Comparison of ENCODE assay signal across 9 cellular contexts in the genomic region with DNA sequence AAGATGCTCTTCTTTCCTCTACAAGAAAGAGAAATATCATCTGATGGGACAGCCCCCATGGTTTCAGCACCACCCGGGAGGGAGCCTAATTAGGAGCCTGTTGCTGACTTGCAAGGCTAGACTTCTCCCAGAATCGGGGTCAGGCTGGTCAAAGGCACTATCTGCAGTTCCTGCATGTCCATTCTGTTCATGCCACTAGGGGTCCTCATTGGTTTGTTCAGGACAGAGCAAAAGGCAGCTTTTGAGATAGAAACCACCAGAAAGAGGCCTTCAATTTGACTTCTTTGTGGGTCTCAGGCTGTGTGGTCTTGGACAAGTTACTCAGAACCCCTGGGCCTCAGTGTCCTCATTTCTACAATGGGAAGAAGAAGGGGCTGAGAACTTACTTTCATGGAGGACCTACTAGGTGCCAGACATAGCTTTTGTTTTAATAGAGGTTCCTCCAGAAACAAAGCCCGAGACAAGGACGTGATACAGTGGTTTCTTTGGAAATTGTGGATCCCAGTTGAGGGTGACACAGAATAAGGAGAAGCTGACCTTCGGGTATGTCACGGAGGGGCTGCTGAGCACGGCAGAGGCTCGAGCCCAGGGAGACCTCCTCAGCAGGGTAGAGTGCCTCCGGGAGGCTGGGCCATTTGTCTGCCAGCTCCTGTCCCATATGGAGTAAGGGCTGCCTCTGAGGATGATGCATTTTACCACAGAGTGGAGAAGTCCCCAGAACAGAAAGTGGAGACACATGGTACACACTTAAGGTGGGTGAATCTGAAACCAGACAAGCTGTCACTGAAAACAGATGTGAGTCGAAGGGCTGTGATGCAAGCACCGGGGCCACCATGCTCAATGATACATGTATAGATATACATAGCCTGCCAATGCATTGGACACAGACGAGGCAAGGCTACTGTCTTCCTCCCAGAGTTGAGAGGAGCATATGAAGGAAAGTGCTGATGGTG. TPM values are rescaled to one million over a fixed set of nuclear protein-coding genes. Genes with fewer than 3 reads are reported as not detected.
A peak's percentile ranks its signal among the peaks of the same experiment; 100 is the strongest.
DNase-seq lines count a peak whose midpoint lies in the region; ATAC-seq, FAIRE-seq and TF ChIP-seq lines count a peak whose summit lies in the region.
"Had no signal": no experiment of that assay in that cellular context is flagged by ENCODE, and none has a peak within 500 bp of the region (broad histone marks: within the 10 kb centered on the region; RNA-seq: fewer than 3 reads in every experiment).

No MANE protein-coding gene starts in this region.

- DNase-seq in Caki2 (ENCODE audit: low read depth) (peak; percentile 39), NCI-H2196 (lab: John Stamatoyannopoulos, UW; ENCODE audit: unreplicated experiment) (peak; percentile 50), astrocyte (ENCODE audit: low read depth) (peak; percentile 29), iris pigment epithelial cell (ENCODE audit: low read depth) (peak; percentile 16), omental fat pad (ENCODE audit: low spot score) (no peak)
- no peak for DNase-seq in activated T-helper 1 cell treated with anti-CD3 and anti-CD28 coated beads, Interleukin-12 subunit alpha, Interleukin-12 subunit beta, Interleukin-2, Interleukin-4 antibody, amounts not matched to agents 30 ng/mL and 10 ng/mL and 1 ng/mL, durations not matched to agents 14 hours and 24 hours and 36 hours (ENCODE audit: low spot score)

- H3K9me3 ChIP-seq in astrocyte (ENCODE audit: insufficient read depth, low read depth, low read length) = no peaks in the 10 kb centered on the region

- no peak overlapping the region for H3K4me2 ChIP-seq in astrocyte (ENCODE audit: low read length)

- H3K9me3 Mint-ChIP-seq in astrocyte (ENCODE audit: unreplicated experiment) = no peaks in the 10 kb centered on the region
- H3K9me3 Mint-ChIP-seq in activated T-helper 1 cell treated with anti-CD3 and anti-CD28 coated beads, Interleukin-12 subunit alpha, Interleukin-12 subunit beta, Interleukin-2, Interleukin-4 antibody, amounts not matched to agents 30 ng/mL and 10 ng/mL and 1 ng/mL, durations not matched to agents 14 hours and 24 hours and 36 hours = no peaks in the 10 kb centered on the region

- TF ChIP-seq CTCF in astrocyte (IDR thresholded peaks at IDR 0.05; ENCODE audit: insufficient read depth, low read depth, low read length) (peak; percentile 83), omental fat pad (IDR thresholded peaks at IDR 0.05) (no peak)

- intact Hi-C loops in activated T-helper 1 cell treated with anti-CD3 and anti-CD28 coated beads, Interleukin-12 subunit alpha, Interleukin-12 subunit beta, Interleukin-2, Interleukin-4 antibody, amounts not matched to agents 30 ng/mL and 10 ng/mL and 1 ng/mL, durations not matched to agents 14 hours and 24 hours and 36 hours (cut with micrococcal nuclease) = loop anchor here (5.0 kb wide), 1 partner anchor 1914 kb away; no protein-coding TSS in a partner anchor

- no peaks in the 10 kb centered on the region for H3K36me3 ChIP-seq in astrocyte (ENCODE audit: insufficient read depth, low read length)

- no peaks in the 10 kb centered on the region for H3K36me3 Mint-ChIP-seq in astrocyte (ENCODE audit: low read depth, unreplicated experiment)
- no peaks in the 10 kb centered on the region for H3K36me3 Mint-ChIP-seq in activated T-helper 1 cell treated with anti-CD3 and anti-CD28 coated beads, Interleukin-12 subunit alpha, Interleukin-12 subunit beta, Interleukin-2, Interleukin-4 antibody, amounts not matched to agents 30 ng/mL and 10 ng/mL and 1 ng/mL, durations not matched to agents 14 hours and 24 hours and 36 hours (ENCODE audit: low read depth)

- no peak overlapping the region for H3K9ac ChIP-seq in astrocyte (ENCODE audit: low read length)

- no peak overlapping the region for H3K27ac ChIP-seq in astrocyte (ENCODE audit: low read depth, low read length)
- H3K27ac ChIP-seq: skin epidermis had no signal

- H3K79me2 ChIP-seq in astrocyte (ENCODE audit: insufficient read depth, low read length) = no peaks in the 10 kb centered on the region

- in situ Hi-C loops in Caki2 (cut with HindIII; ENCODE audit: low pct_unique_long_range_greater_than_20kb, low sequenced_read_pairs) = no loop called here

- ATAC-seq in GM19023 (IDR thresholded peaks at IDR 0.05; ENCODE audit: unreplicated experiment) (peak; percentile 83), HG03060 (IDR thresholded peaks at IDR 0.05; ENCODE audit: low read depth, unreplicated experiment) (peak; percentile 46), omental fat pad (ENCODE audit: low FRiP score) (no peak)

- FAIRE-seq in astrocyte (lab: Jason Lieb, UNC) = no peak

- no peaks in the 10 kb centered on the region for H4K20me1 ChIP-seq in astrocyte (ENCODE audit: insufficient read depth, low read length)

- H3K4me3 ChIP-seq in astrocyte (ENCODE audit: insufficient read depth, low read depth, low read length) = no peak overlapping the region
- H3K4me3 ChIP-seq: skin epidermis had no signal

- H3K4me1 Mint-ChIP-seq in astrocyte (ENCODE audit: low read depth, unreplicated experiment) = peaks cover 2% of the 10 kb centered on the region
- no peaks in the 10 kb centered on the region for H3K4me1 Mint-ChIP-seq in activated T-helper 1 cell treated with anti-CD3 and anti-CD28 coated beads, Interleukin-12 subunit alpha, Interleukin-12 subunit beta, Interleukin-2, Interleukin-4 antibody, amounts not matched to agents 30 ng/mL and 10 ng/mL and 1 ng/mL, durations not matched to agents 14 hours and 24 hours and 36 hours (ENCODE audit: low read depth)

- no peak overlapping the region for H3K4me3 Mint-ChIP-seq in astrocyte (ENCODE audit: unreplicated experiment)
- H3K4me3 Mint-ChIP-seq in activated T-helper 1 cell treated with anti-CD3 and anti-CD28 coated beads, Interleukin-12 subunit alpha, Interleukin-12 subunit beta, Interleukin-2, Interleukin-4 antibody, amounts not matched to agents 30 ng/mL and 10 ng/mL and 1 ng/mL, durations not matched to agents 14 hours and 24 hours and 36 hours = no peak overlapping the region

- H3K27ac Mint-ChIP-seq in astrocyte (ENCODE audit: unreplicated experiment) = no peak overlapping the region
- H3K27ac Mint-ChIP-seq in activated T-helper 1 cell treated with anti-CD3 and anti-CD28 coated beads, Interleukin-12 subunit alpha, Interleukin-12 subunit beta, Interleukin-2, Interleukin-4 antibody, amounts not matched to agents 30 ng/mL and 10 ng/mL and 1 ng/mL, durations not matched to agents 14 hours and 24 hours and 36 hours = no peak overlapping the region

- no peak overlapping the region for H2AFZ ChIP-seq in astrocyte (ENCODE audit: low read depth, low read length)

- peaks cover 6% of the 10 kb centered on the region for H3K27me3 Mint-ChIP-seq in astrocyte (ENCODE audit: low read depth, unreplicated experiment)
- H3K27me3 Mint-ChIP-seq in activated T-helper 1 cell treated with anti-CD3 and anti-CD28 coated beads, Interleukin-12 subunit alpha, Interleukin-12 subunit beta, Interleukin-2, Interleukin-4 antibody, amounts not matched to agents 30 ng/mL and 10 ng/mL and 1 ng/mL, durations not matched to agents 14 hours and 24 hours and 36 hours (ENCODE audit: insufficient read depth) = no peaks in the 10 kb centered on the region

- no peaks in the 10 kb centered on the region for H3K27me3 ChIP-seq in astrocyte (ENCODE audit: insufficient read depth, low read length)

- no peaks in the 10 kb centered on the region for H3K4me1 ChIP-seq in astrocyte (ENCODE audit: insufficient read depth, low read length)

RNA-seq across cellular contexts. Expression of gene NEUROD6, which starts 33.1 kb away (rescaled TPM):
- not detected in 2 replicates for total RNA-seq in Caki2 (2014; rRNA removed; shearing (Covaris generic); ENCODE audit: low replicate concordance)
- total RNA-seq in astrocyte (not detected in 2 replicates), omental fat pad (not detected)
- total RNA-seq in activated T-helper 1 cell treated with anti-CD3 and anti-CD28 coated beads, Interleukin-12 subunit alpha, Interleukin-12 subunit beta, Interleukin-2, Interleukin-4 antibody, amounts not matched to agents 30 ng/mL and 10 ng/mL and 1 ng/mL, durations not matched to agents 14 hours and 24 hours and 36 hours = not detected in 2 replicates

Comparison
In these comparisons a context has a peak if more than half of its experiments do, and no peak if none do; other contexts are left out.
1. DNase-seq: peak in Caki2 (single experiment), NCI-H2196 (single experiment), astrocyte (single experiment) and iris pigment epithelial cell (single experiment); none in activated T-helper 1 cell treated with anti-CD3 and anti-CD28 coated beads, Interleukin-12 subunit alpha, Interleukin-12 subunit beta, Interleukin-2, Interleukin-4 antibody, amounts not matched to agents 30 ng/mL and 10 ng/mL and 1 ng/mL, durations not matched to agents 14 hours and 24 hours and 36 hours (single experiment) and omental fat pad (single experiment).